In genomic region chr1:100721502-100722205, GRCh38 we compare ENCODE assay signal across 9 cellular contexts. TPM values are rescaled to one million over a fixed set of nuclear protein-coding genes. Genes with fewer than 3 reads are reported as not detected.
DNase-seq lines count a peak whose midpoint lies in the region; ATAC-seq and TF ChIP-seq lines count a peak whose summit lies in the region.
"Had no signal": no experiment of that assay in that cellular context is flagged by ENCODE, and none has a peak within 500 bp of the region (broad histone marks: within the 10 kb centered on the region; RNA-seq: fewer than 3 reads in every experiment).

No MANE protein-coding gene starts in this region.

- TF ChIP-seq POLR2A in right lobe of liver (IDR thresholded peaks at IDR 0.05) (no peak), transverse colon (IDR thresholded peaks at IDR 0.05) (no peak)

- no peak for TF ChIP-seq CTCF in cardiac fibroblast (IDR thresholded peaks at IDR 0.05; ENCODE audit: low read depth, low read length)
- no peak for TF ChIP-seq CTCF in right lobe of liver (IDR thresholded peaks at IDR 0.05)
- TF ChIP-seq CTCF in transverse colon (IDR thresholded peaks at IDR 0.05), result no peak

- in situ Hi-C loops in transverse colon (cut with MboI; ENCODE audit: low pct_ligation_motif_present in 1 of 4, low pct_unique_long_range_greater_than_20kb in 1 of 4, low sequenced_read_pairs in 3 of 4), result no loop called here

- TF ChIP-seq EP300 in transverse colon (IDR thresholded peaks at IDR 0.05; ENCODE audit: low read depth), result no peak

- H3K27ac ChIP-seq in right lobe of liver, result no peak overlapping the region
- peak overlapping the region; percentile 2 to 50 (median 44) for H3K27ac ChIP-seq in transverse colon

- H3K9me3 ChIP-seq in right lobe of liver, result no peaks in the 10 kb centered on the region
- H3K9me3 ChIP-seq in transverse colon, result no peaks in the 10 kb centered on the region

- DNase-seq in M059J (ENCODE audit: low read depth) (peak; percentile 72), cardiac fibroblast (ENCODE audit: low read depth in 2 of 2) (peak; percentile 77 to 84), right lobe of liver (peak in 2 of 3 donors; percentile 25 to 45), transverse colon (peak; percentile 25), left colon (no peak), NCI-H146 treated with DMSO at 0.1 percent for 48 hours (lab: John Stamatoyannopoulos, UW; ENCODE audit: unreplicated experiment) (no peak)
- DNase-seq in activated CD4-positive, alpha-beta T cell treated with anti-CD3 and anti-CD28 coated beads, Interleukin-2, amount 50 U/mL, for 4 hours, result no peak
- no peak for DNase-seq in activated CD4-positive, alpha-beta T cell treated with anti-CD3 and anti-CD28 coated beads, Interleukin-2, amount 50 U/mL, for 1 hour
- DNase-seq: NCI-H524 had no signal

- ATAC-seq in right lobe of liver (peak; percentile 66 to 74 (median 66)), left colon (no peak)

- 24% methylated on average over 9 of the region's 9 CpGs for WGBS in right lobe of liver (ENCODE audit: insufficient coverage, low coverage, low lambda C conversion rate, missing lambda C conversion rate)
- WGBS in transverse colon (ENCODE audit: low coverage in 1 of 2), 2 donors, result 20 to 45% methylated on average over 8 to 9 of the region's 9 CpGs

- peaks cover 0 to 26% (median 2%) of the 10 kb centered on the region in 4 donors for H3K4me1 ChIP-seq in right lobe of liver
- H3K4me1 ChIP-seq in transverse colon, result peaks cover 0 to 18% (median 0%) of the 10 kb centered on the region in 4 donors

- H3K27me3 ChIP-seq in right lobe of liver (no peaks in the 10 kb centered on the region), transverse colon (no peaks in the 10 kb centered on the region)

- H3K36me3 ChIP-seq in right lobe of liver (no peaks in the 10 kb centered on the region), transverse colon (no peaks in the 10 kb centered on the region)

- peak overlapping the region; percentile 1 to 7 for H3K4me3 ChIP-seq in cardiac fibroblast (replicated peaks in 1 of 2; ENCODE audit: low read depth in 2 of 2, low read length in 2 of 2)
- H3K4me3 ChIP-seq in right lobe of liver, result peak overlapping the region; percentile 6 to 30 (median 27)
- peak overlapping the region in 2 of 4 donors; percentile 4 to 23 for H3K4me3 ChIP-seq in transverse colon

- intact Hi-C loops in right lobe of liver (cut with DNase I), result no loop called here
- intact Hi-C loops in transverse colon (cut with DNase I; ENCODE audit: low total_unique reads), result no loop called here
- intact Hi-C loops in left colon (cut with DNase I, micrococcal nuclease), result no loop called here

RNA-seq across cellular contexts. Expression of gene VCAM1, which starts 2.1 kb away (rescaled TPM):
- 2.8 and 5.0 TPM in 2 replicates for total RNA-seq in M059J (2014; rRNA removed; shearing (Covaris generic))
- 10 to 100 TPM in 4 of 6 experiments, 1 to 10 TPM in 2; 2.5 to 17.4 (median 11.2) TPM for total RNA-seq in right lobe of liver
- 1 to 10 TPM; 1.5 to 8.4 (median 5.1) TPM for total RNA-seq in transverse colon
- 1 to 10 TPM; 2.4 to 6.6 TPM for total RNA-seq in left colon

Comparison
In these comparisons a context has a peak if more than half of its experiments do, and no peak if none do; other contexts are left out.
1. DNase-seq: peak in M059J (single experiment), cardiac fibroblast (2 of 2), right lobe of liver (2 of 3) and transverse colon (single experiment); none in left colon (0 of 2), activated CD4-positive, alpha-beta T cell treated with anti-CD3 and anti-CD28 coated beads, Interleukin-2, amount 50 U/mL, for 4 hours (0 of 2), NCI-H146 treated with DMSO at 0.1 percent for 48 hours (single experiment) and activated CD4-positive, alpha-beta T cell treated with anti-CD3 and anti-CD28 coated beads, Interleukin-2, amount 50 U/mL, for 1 hour (single experiment).
2. H3K27ac ChIP-seq: peak in transverse colon (4 of 4); none in right lobe of liver (0 of 3).